In genomic region chr14:75812592-75812991, GRCh38 we compare ENCODE assay signal across 22 cellular contexts.
"Had no signal": no experiment of that assay in that cellular context is flagged by ENCODE, and none has a peak within 500 bp of the region (broad histone marks: within the 10 kb centered on the region; RNA-seq: fewer than 3 reads in every experiment).

No MANE protein-coding gene starts in this region.

- H3K4me3 Mint-ChIP-seq: activated naive CD4-positive, alpha-beta T cell treated with anti-CD3 and anti-CD28 coated beads, Interleukin-2, amount 10 ng/mL, durations not matched to agents 7 days and 5 days; activated naive CD8-positive, alpha-beta T cell treated with anti-CD3 and anti-CD28 coated beads, Interleukin-2, amount 50 U/mL, for 24 hours; activated T-cell treated with anti-CD3 and anti-CD28 coated beads, Interleukin-2, amount 50 U/mL, for 4 hours; memory B cell; naive thymus-derived CD4-positive, alpha-beta T cell; stimulated activated effector memory CD8-positive, alpha-beta T cell treated with anti-CD3 and anti-CD28 coated beads, Interleukin-12 subunit alpha, Interleukin-12 subunit beta, amount 100 ng/mL, for 72 hours had no signal

- H3K4me1 Mint-ChIP-seq: activated naive CD4-positive, alpha-beta T cell treated with anti-CD3 and anti-CD28 coated beads, Interleukin-2, amount 10 ng/mL, durations not matched to agents 7 days and 5 days; activated naive CD8-positive, alpha-beta T cell treated with anti-CD3 and anti-CD28 coated beads, Interleukin-2, amount 50 U/mL, for 24 hours; memory B cell; stimulated activated effector memory CD8-positive, alpha-beta T cell treated with anti-CD3 and anti-CD28 coated beads, Interleukin-12 subunit alpha, Interleukin-12 subunit beta, amount 100 ng/mL, for 72 hours had no signal

- H3K4me3 ChIP-seq: coronary artery, esophagus muscularis mucosa, gastroesophageal sphincter, heart left ventricle, sigmoid colon, thoracic aorta, upper lobe of right lung had no signal

- ATAC-seq: activated naive CD8-positive, alpha-beta T cell treated with anti-CD3 and anti-CD28 coated beads, Interleukin-2, amount 50 U/mL, for 24 hours; activated T-cell treated with anti-CD3 and anti-CD28 coated beads, Interleukin-2, amount 50 U/mL, for 4 hours; gastroesophageal sphincter; heart left ventricle; naive thymus-derived CD4-positive, alpha-beta T cell; stimulated activated effector memory CD8-positive, alpha-beta T cell treated with anti-CD3 and anti-CD28 coated beads, Interleukin-12 subunit alpha, Interleukin-12 subunit beta, amount 100 ng/mL, for 72 hours; upper lobe of right lung had no signal

- H3K27ac ChIP-seq: brain microvascular endothelial cell, coronary artery, esophagus muscularis mucosa, gastroesophageal sphincter, heart left ventricle, parathyroid adenoma, sigmoid colon, thoracic aorta, upper lobe of right lung had no signal

- DNase-seq: activated CD4-positive, alpha-beta T cell treated with anti-CD3 and anti-CD28 coated beads, Interleukin-2, amount 50 U/mL, for 1 hour; activated CD4-positive, CD25-positive, alpha-beta regulatory T cell treated with anti-CD3 and anti-CD28 coated beads, Interleukin-2, amount 50 U/mL, for 72 hours; activated CD8-positive, alpha-beta memory T cell treated with anti-CD3 and anti-CD28 coated beads, Interleukin-2, amount 50 U/mL, for 4 hours; activated naive CD4-positive, alpha-beta T cell treated with anti-CD3 and anti-CD28 coated beads, Interleukin-2, amount 10 ng/mL, durations not matched to agents 7 days and 5 days; activated naive CD8-positive, alpha-beta T cell treated with anti-CD3 and anti-CD28 coated beads, Interleukin-2, amount 50 U/mL, for 24 hours; activated T-cell treated with anti-CD3 and anti-CD28 coated beads, Interleukin-2, amount 50 U/mL, for 4 hours; anterior cingulate cortex; brain microvascular endothelial cell; central memory CD4-positive, alpha-beta T cell; effector CD4-positive, alpha-beta T cell; heart left ventricle; naive thymus-derived CD4-positive, alpha-beta T cell; sigmoid colon; stimulated activated CD4-positive, alpha-beta T cell treated with anti-CD3 and anti-CD28 coated beads, Interleukin-4, amount 100 ng/mL, for 24 hours; upper lobe of right lung had no signal

- H3K9me3 Mint-ChIP-seq: activated naive CD4-positive, alpha-beta T cell treated with anti-CD3 and anti-CD28 coated beads, Interleukin-2, amount 10 ng/mL, durations not matched to agents 7 days and 5 days; activated naive CD8-positive, alpha-beta T cell treated with anti-CD3 and anti-CD28 coated beads, Interleukin-2, amount 50 U/mL, for 24 hours; activated T-cell treated with anti-CD3 and anti-CD28 coated beads, Interleukin-2, amount 50 U/mL, for 4 hours; memory B cell; naive thymus-derived CD4-positive, alpha-beta T cell; stimulated activated effector memory CD8-positive, alpha-beta T cell treated with anti-CD3 and anti-CD28 coated beads, Interleukin-12 subunit alpha, Interleukin-12 subunit beta, amount 100 ng/mL, for 72 hours had no signal

- H3K27me3 ChIP-seq: brain microvascular endothelial cell, esophagus muscularis mucosa, gastroesophageal sphincter, heart left ventricle, sigmoid colon, upper lobe of right lung had no signal

- H3K27ac Mint-ChIP-seq: activated naive CD4-positive, alpha-beta T cell treated with anti-CD3 and anti-CD28 coated beads, Interleukin-2, amount 10 ng/mL, durations not matched to agents 7 days and 5 days; activated naive CD8-positive, alpha-beta T cell treated with anti-CD3 and anti-CD28 coated beads, Interleukin-2, amount 50 U/mL, for 24 hours; memory B cell; naive thymus-derived CD4-positive, alpha-beta T cell; stimulated activated effector memory CD8-positive, alpha-beta T cell treated with anti-CD3 and anti-CD28 coated beads, Interleukin-12 subunit alpha, Interleukin-12 subunit beta, amount 100 ng/mL, for 72 hours had no signal

- H3K27me3 Mint-ChIP-seq: activated naive CD4-positive, alpha-beta T cell treated with anti-CD3 and anti-CD28 coated beads, Interleukin-2, amount 10 ng/mL, durations not matched to agents 7 days and 5 days; activated naive CD8-positive, alpha-beta T cell treated with anti-CD3 and anti-CD28 coated beads, Interleukin-2, amount 50 U/mL, for 24 hours; memory B cell; naive thymus-derived CD4-positive, alpha-beta T cell had no signal
